In genomic region chr13:108495686-108496363, GRCh38 we compare ENCODE assay signal across 1 cellular context.
TF ChIP-seq lines count a peak whose summit lies in the region.

No MANE protein-coding gene starts in this region.

TF ChIP-seq in H1, 55 proteins besides CTCF, POLR2A, EP300 and RAD21 (continued from another document):
- no peak for TF ChIP-seq HDAC6 (IDR thresholded peaks at IDR 0.05; ENCODE audit: low read depth, low read length)
- TF ChIP-seq KDM4A (IDR thresholded peaks at IDR 0.05; ENCODE audit: low read depth, low read length, severe bottlenecking): peak; percentile 92
- no peak for TF ChIP-seq MAFK (IDR thresholded peaks at IDR 0.05; ENCODE audit: low read depth, low read length)
- peak; percentile 22 for TF ChIP-seq ASH2L (IDR thresholded peaks at IDR 0.05; ENCODE audit: low read length)
- TF ChIP-seq BACH1 (IDR thresholded peaks at IDR 0.05; ENCODE audit: low read length): no peak
- no peak for TF ChIP-seq GTF2F1 (IDR thresholded peaks at IDR 0.05; ENCODE audit: borderline replicate concordance, low read depth, low read length)
